21 cellular contexts compared by ENCODE assay signal in genomic region chr7:110852156-110852858, GRCh38.
DNase-seq lines count a peak whose midpoint lies in the region; ATAC-seq, FAIRE-seq and TF ChIP-seq lines count a peak whose summit lies in the region.
"Had no signal": no experiment of that assay in that cellular context is flagged by ENCODE, and none has a peak within 500 bp of the region (broad histone marks: within the 10 kb centered on the region; RNA-seq: fewer than 3 reads in every experiment).

No MANE protein-coding gene starts in this region.

- H3K36me3 ChIP-seq in Panc1 (ENCODE audit: control insufficient read depth, insufficient read depth, low read length) = no peaks in the 10 kb centered on the region
- H3K36me3 ChIP-seq in bronchial epithelial cell (ENCODE audit: control insufficient read depth, insufficient read depth, low read length) = no peaks in the 10 kb centered on the region
- no peaks in the 10 kb centered on the region for H3K36me3 ChIP-seq in neuronal stem cell (replicated peaks in 1 of 2; ENCODE audit: control insufficient read depth in 2 of 2, insufficient read depth in 2 of 2, low read length in 2 of 2)

- peak overlapping the region; percentile 50 for H3K27ac Mint-ChIP-seq in HFFc6
- H3K27ac Mint-ChIP-seq: B cell; CD4-positive, CD25-positive, alpha-beta regulatory T cell; IgD-negative memory B cell had no signal

- no peak overlapping the region for H3K4me3 ChIP-seq in Panc1 (ENCODE audit: low read depth in 2 of 2, low read length in 2 of 2)
- H3K4me3 ChIP-seq in bronchial epithelial cell (ENCODE audit: low read depth, low read length) = no peak overlapping the region
- no peak overlapping the region for H3K4me3 ChIP-seq in neuronal stem cell (ENCODE audit: low read length in 2 of 2)

- no peaks in the 10 kb centered on the region for H3K4me1 ChIP-seq in Panc1 (ENCODE audit: control insufficient read depth, insufficient read depth, low read length)
- no peaks in the 10 kb centered on the region for H3K4me1 ChIP-seq in neuronal stem cell (ENCODE audit: control insufficient read depth in 2 of 2, insufficient read depth in 1 of 2, low read depth in 1 of 2, low read length in 2 of 2)
- H3K4me1 ChIP-seq: Caco-2 had no signal

- H4K91ac ChIP-seq in neuronal stem cell (ENCODE audit: low read depth, low read length, poor library complexity) = no peak overlapping the region

- BruUV-seq in Panc1 (replicated peaks; lab: Mats Ljungman, UMichigan) = no TSS peak

- DNase-seq in HFFc6 (peak; percentile 18), Panc1 (ENCODE audit: low read depth, low spot score) (peak; percentile 17), bronchial epithelial cell (ENCODE audit: low read depth) (peak; percentile 68), neuronal stem cell (ENCODE audit: low spot score) (no peak), DMS114 treated with DMSO at 0.1 percent for 48 hours (lab: John Stamatoyannopoulos, UW; ENCODE audit: unreplicated experiment) (no peak), germinal center (ENCODE audit: low spot score) (no peak), NCI-H2196 (lab: John Stamatoyannopoulos, UW; ENCODE audit: unreplicated experiment) (no peak)
- no peak for DNase-seq in activated T-cell treated with anti-CD3 and anti-CD28 coated beads, Interleukin-2, amount 50 U/mL, for 4 hours
- DNase-seq: Caco-2; CD4-positive, CD25-positive, alpha-beta regulatory T cell; GOT3; NCI-H187; NCI-H2171; NCI-H748 treated with DMSO at 0.1 percent for 48 hours; T-helper 1 cell had no signal

- H3K36me3 Mint-ChIP-seq in HFFc6 (ENCODE audit: low read depth) = no peaks in the 10 kb centered on the region
- no peaks in the 10 kb centered on the region for H3K36me3 Mint-ChIP-seq in activated T-cell treated with anti-CD3 and anti-CD28 coated beads, Interleukin-2, amount 50 U/mL, for 4 hours (ENCODE audit: insufficient read depth)
- H3K36me3 Mint-ChIP-seq: CD4-positive, CD25-positive, alpha-beta regulatory T cell; IgD-negative memory B cell had no signal

- no peak for FAIRE-seq in bronchial epithelial cell (lab: Jason Lieb, UNC)
- FAIRE-seq: G401.6, GM12891, GM18507 had no signal

- no peak overlapping the region for H3K4ac ChIP-seq in neuronal stem cell (ENCODE audit: low read length)

- no peak overlapping the region for H2AK5ac ChIP-seq in neuronal stem cell (ENCODE audit: low read depth, low read length)

- no peak overlapping the region for H2BK120ac ChIP-seq in neuronal stem cell (ENCODE audit: low read depth, low read length)

- no peak overlapping the region for H3K14ac ChIP-seq in neuronal stem cell (ENCODE audit: low read length)

- no peaks in the 10 kb centered on the region for H3K27me3 Mint-ChIP-seq in HFFc6 (ENCODE audit: insufficient read depth)
- H3K27me3 Mint-ChIP-seq in activated T-cell treated with anti-CD3 and anti-CD28 coated beads, Interleukin-2, amount 50 U/mL, for 4 hours (ENCODE audit: low read depth) = no peaks in the 10 kb centered on the region
- H3K27me3 Mint-ChIP-seq: B cell; CD4-positive, CD25-positive, alpha-beta regulatory T cell; IgD-negative memory B cell had no signal

- no peak overlapping the region for H3K23ac ChIP-seq in neuronal stem cell (ENCODE audit: low read depth, low read length, poor library complexity)

- no peak overlapping the region for H3K9ac ChIP-seq in neuronal stem cell (ENCODE audit: low read depth, low read length, poor library complexity)

- H3K9me3 Mint-ChIP-seq in HFFc6 = no peaks in the 10 kb centered on the region
- H3K9me3 Mint-ChIP-seq in activated T-cell treated with anti-CD3 and anti-CD28 coated beads, Interleukin-2, amount 50 U/mL, for 4 hours = peaks cover 7% of the 10 kb centered on the region
- H3K9me3 Mint-ChIP-seq: CD4-positive, CD25-positive, alpha-beta regulatory T cell; IgD-negative memory B cell had no signal

- in situ Hi-C loops in Panc1 (cut with HindIII; ENCODE audit: low pct_unique_long_range_greater_than_20kb, low sequenced_read_pairs) = no loop called here

- no peak overlapping the region for H3K4me2 ChIP-seq in neuronal stem cell (ENCODE audit: insufficient read depth, low read length, poor library complexity, severe bottlenecking)

- no peak overlapping the region for H3K4me3 Mint-ChIP-seq in HFFc6
- no peak overlapping the region for H3K4me3 Mint-ChIP-seq in activated T-cell treated with anti-CD3 and anti-CD28 coated beads, Interleukin-2, amount 50 U/mL, for 4 hours
- H3K4me3 Mint-ChIP-seq: B cell; CD4-positive, CD25-positive, alpha-beta regulatory T cell; IgD-negative memory B cell had no signal

- H3K9me3 ChIP-seq in Panc1 (ENCODE audit: control insufficient read depth, insufficient read depth, low read depth, low read length) (no peaks in the 10 kb centered on the region), neuronal stem cell (replicated peaks in 1 of 2; ENCODE audit: control insufficient read depth in 2 of 2, insufficient read depth in 1 of 2, low read depth in 1 of 2, low read length in 2 of 2) (peaks cover 0 to 10% of the 10 kb centered on the region in 2 donors)
- H3K9me3 ChIP-seq: Caco-2 had no signal

- H3K27ac ChIP-seq in Panc1 (ENCODE audit: low read length) (no peak overlapping the region), neuronal stem cell (replicated peaks; ENCODE audit: low read length) (no peak overlapping the region)

- no peak overlapping the region for H3K18ac ChIP-seq in neuronal stem cell (ENCODE audit: low read length)

- TF ChIP-seq CTCF in HFFc6 (IDR thresholded peaks at IDR 0.05) (no peak), Panc1 (IDR thresholded peaks at IDR 0.05) (no peak), bronchial epithelial cell (IDR thresholded peaks at IDR 0.05; ENCODE audit: insufficient read depth, low read length, severe bottlenecking) (no peak)

- H3K27me3 ChIP-seq in Panc1 (ENCODE audit: control insufficient read depth, insufficient read depth, low read length) (no peaks in the 10 kb centered on the region), bronchial epithelial cell (ENCODE audit: control insufficient read depth, insufficient read depth, low read length) (no peaks in the 10 kb centered on the region), neuronal stem cell (ENCODE audit: control insufficient read depth in 3 of 3, insufficient read depth in 3 of 3, low read depth in 1 of 3, low read length in 3 of 3) (no peaks in the 10 kb centered on the region)

- CTCF ChIA-PET in Panc1 (lab: Charles Lee) = interaction anchor here (0.7 kb wide), 1 partner anchor 431 kb away, joined by 3 read pairs; no protein-coding TSS in a partner anchor

- no peak overlapping the region for H2BK5ac ChIP-seq in neuronal stem cell (ENCODE audit: low read length)

- no CpG with 5 or more reads among the region's 3 CpGs for WGBS in neuronal stem cell (ENCODE audit: extremely low coverage in 2 of 2, insufficient read length in 2 of 2, insufficient replicate concordance in 1 of 2), 2 donors

- ATAC-seq in Panc1 = no peak
- no peak for ATAC-seq in activated T-cell treated with anti-CD3 and anti-CD28 coated beads, Interleukin-2, amount 50 U/mL, for 4 hours
- ATAC-seq: Right ventricle myocardium inferior had no signal

- no peak overlapping the region for H4K8ac ChIP-seq in neuronal stem cell (ENCODE audit: low read depth, low read length)

- POLR2A ChIA-PET in Panc1 (lab: Charles Lee) = no interaction called here

- intact Hi-C loops in Panc1 (cut with micrococcal nuclease; ENCODE audit: unreplicated experiment) = no loop called here

- no peak overlapping the region for H2BK15ac ChIP-seq in neuronal stem cell (ENCODE audit: low read length)

- H3K4me1 Mint-ChIP-seq in HFFc6 (ENCODE audit: low read depth) = peaks cover 65% of the 10 kb centered on the region
- H3K4me1 Mint-ChIP-seq in activated T-cell treated with anti-CD3 and anti-CD28 coated beads, Interleukin-2, amount 50 U/mL, for 4 hours (ENCODE audit: low read depth) = no peaks in the 10 kb centered on the region
- H3K4me1 Mint-ChIP-seq: B cell; CD4-positive, CD25-positive, alpha-beta regulatory T cell; IgD-negative memory B cell had no signal

- no peaks in the 10 kb centered on the region for H3K79me1 ChIP-seq in neuronal stem cell (ENCODE audit: low read depth, low read length)

- no peak overlapping the region for H2BK12ac ChIP-seq in neuronal stem cell (ENCODE audit: low read length)

- H2AFZ ChIP-seq in neuronal stem cell (ENCODE audit: low read length) = peak overlapping the region; percentile 71

Comparison
In these comparisons a context has a peak if more than half of its experiments do, and no peak if none do; other contexts are left out.
1. DNase-seq: peak in HFFc6 (single experiment), Panc1 (single experiment) and bronchial epithelial cell (single experiment); none in neuronal stem cell (single experiment), activated T-cell treated with anti-CD3 and anti-CD28 coated beads, Interleukin-2, amount 50 U/mL, for 4 hours (single experiment), DMS114 treated with DMSO at 0.1 percent for 48 hours (single experiment), germinal center (single experiment) and NCI-H2196 (single experiment).